18 cellular contexts compared by ENCODE assay signal in the genomic region with DNA sequence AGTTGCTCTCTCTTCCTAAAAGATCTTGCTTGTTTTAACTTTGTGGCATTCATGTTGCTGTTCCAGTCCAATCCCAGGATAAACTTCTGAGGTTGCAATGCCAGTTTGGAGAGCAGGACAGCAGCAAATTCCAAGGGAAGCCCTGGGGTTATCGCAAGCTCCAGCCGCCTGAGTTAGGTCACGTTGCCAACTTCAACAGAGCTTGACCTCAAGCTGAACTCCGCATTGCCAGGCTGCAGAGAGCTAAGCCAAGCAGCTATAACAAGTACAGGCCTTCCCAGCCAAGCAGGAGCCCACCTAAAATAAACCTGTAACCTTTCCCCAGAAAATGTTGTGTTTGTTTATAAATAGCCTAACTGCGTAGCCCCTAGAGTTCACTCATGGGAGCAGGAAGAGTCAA.
DNase-seq lines count a peak whose midpoint lies in the region; ATAC-seq, FAIRE-seq and TF ChIP-seq lines count a peak whose summit lies in the region.
"Had no signal": no experiment of that assay in that cellular context is flagged by ENCODE, and none has a peak within 500 bp of the region (broad histone marks: within the 10 kb centered on the region; RNA-seq: fewer than 3 reads in every experiment).

No MANE protein-coding gene starts in this region.

- peaks cover 5% of the 10 kb centered on the region for H3K27me3 Mint-ChIP-seq in activated CD4-positive, alpha-beta T cell treated with anti-CD3 and anti-CD28 coated beads, Interleukin-2, amount 10 ng/mL, durations not matched to agents 7 days and 5 days
- H3K27me3 Mint-ChIP-seq: activated B cell treated with CpG ODN at 0.5 μM for 24 hours had no signal

- H3K9me3 ChIP-seq in endothelial cell of umbilical vein (replicated peaks; ENCODE audit: control insufficient read depth, insufficient read depth, low read length): no peaks in the 10 kb centered on the region
- no peaks in the 10 kb centered on the region for H3K9me3 ChIP-seq in right lobe of liver
- H3K9me3 ChIP-seq in stomach: no peaks in the 10 kb centered on the region
- H3K9me3 ChIP-seq in colonic mucosa: no peaks in the 10 kb centered on the region
- H3K9me3 ChIP-seq: uterus had no signal

- H3K4me1 ChIP-seq in endothelial cell of umbilical vein (ENCODE audit: control insufficient read depth, extremely low read depth, insufficient read depth, low read length) (peaks cover 15% of the 10 kb centered on the region), right lobe of liver (peaks cover 0 to 10% (median 4%) of the 10 kb centered on the region in 4 donors), stomach (peaks cover 0 to 8% (median 4%) of the 10 kb centered on the region in 4 donors), colonic mucosa (no peaks in the 10 kb centered on the region)
- H3K4me1 ChIP-seq: uterus had no signal

- peak; percentile 99 for FAIRE-seq in endothelial cell of umbilical vein (lab: Jason Lieb, UNC)
- FAIRE-seq: GM19239 had no signal

- no peaks in the 10 kb centered on the region for H3K9me1 ChIP-seq in endothelial cell of umbilical vein (replicated peaks; ENCODE audit: control insufficient read depth, extremely low read depth, insufficient read depth, low read length)

- BruUV-seq in endothelial cell of umbilical vein (replicated peaks; lab: Mats Ljungman, UMichigan): no TSS peak

- dilution Hi-C loops in endothelial cell of umbilical vein (cut with MboI; ENCODE audit: extremely low pct_ligation_motif_present, low sequenced_read_pairs): no loop called here

- H3K9ac ChIP-seq in endothelial cell of umbilical vein (replicated peaks; ENCODE audit: extremely low read depth, insufficient read depth, low read length) (no peak overlapping the region), colonic mucosa (ENCODE audit: low read depth in 2 of 2, low read length in 2 of 2) (no peak overlapping the region)

- peak overlapping the region; percentile 61 for H3K4me2 ChIP-seq in endothelial cell of umbilical vein (ENCODE audit: insufficient read depth, low read length)

- intact Hi-C loops in endothelial cell of umbilical vein (cut with micrococcal nuclease) (loop anchor here (1.0 kb wide), 2 partner anchors 9 to 10 kb away; no protein-coding TSS in a partner anchor), right lobe of liver (cut with DNase I) (no loop called here), stomach (cut with DNase I; ENCODE audit: low total_unique reads) (no loop called here), colonic mucosa (cut with DNase I) (no loop called here)

- POLR2A ChIA-PET in endothelial cell of umbilical vein (lab: Charles Lee): interaction anchor here (0.7 to 1.0 kb wide), 2 partner anchors 9 to 18 kb away, joined by 3 to 4 read pairs; no protein-coding TSS in a partner anchor
- POLR2A ChIA-PET in activated CD4-positive, alpha-beta T cell treated with anti-CD3 and anti-CD28 coated beads, Interleukin-2, amount 10 ng/mL, durations not matched to agents 7 days and 5 days (lab: Charles Lee): no interaction called here

- TF ChIP-seq POLR2A in endothelial cell of umbilical vein (IDR thresholded peaks at IDR 0.05; ENCODE audit: low read depth, low read length) (peak; percentile 58), right lobe of liver (IDR thresholded peaks at IDR 0.05) (no peak), stomach (IDR thresholded peaks at IDR 0.05) (no peak)

- H3K36me3 ChIP-seq in endothelial cell of umbilical vein (ENCODE audit: control insufficient read depth in 2 of 2, extremely low read depth in 1 of 2, insufficient read depth in 2 of 2, low read length in 2 of 2) (no peaks in the 10 kb centered on the region), right lobe of liver (no peaks in the 10 kb centered on the region), stomach (no peaks in the 10 kb centered on the region), colonic mucosa (no peaks in the 10 kb centered on the region)
- H3K36me3 ChIP-seq: uterus had no signal

- 21% methylated on average over 2 of the region's 5 CpGs for WGBS in right lobe of liver (ENCODE audit: insufficient coverage, low coverage, low lambda C conversion rate, missing lambda C conversion rate)
- 21 to 67% (median 42%) methylated on average over 5 of the region's 5 CpGs for WGBS in stomach, 5 donors

- H4K20me1 ChIP-seq in endothelial cell of umbilical vein (replicated peaks; ENCODE audit: control insufficient read depth, extremely low read depth, insufficient read depth, low read length): no peaks in the 10 kb centered on the region

- H3K27me3 ChIP-seq in endothelial cell of umbilical vein (ENCODE audit: control insufficient read depth in 2 of 2, insufficient read depth in 2 of 2, low read length in 2 of 2) (no peaks in the 10 kb centered on the region), right lobe of liver (no peaks in the 10 kb centered on the region), stomach (no peaks in the 10 kb centered on the region), colonic mucosa (no peaks in the 10 kb centered on the region)
- H3K27me3 ChIP-seq: uterus had no signal

- H3K4me3 Mint-ChIP-seq in activated CD4-positive, alpha-beta T cell treated with anti-CD3 and anti-CD28 coated beads, Interleukin-2, amount 10 ng/mL, durations not matched to agents 7 days and 5 days: no peak overlapping the region
- H3K4me3 Mint-ChIP-seq: activated B cell treated with CpG ODN at 0.5 μM for 24 hours; activated naive CD4-positive, alpha-beta T cell treated with anti-CD3 and anti-CD28 coated beads, Interleukin-2, amount 10 ng/mL, durations not matched to agents 7 days and 5 days; central memory CD8-positive, alpha-beta T cell had no signal

- no peaks in the 10 kb centered on the region for H3K36me3 Mint-ChIP-seq in activated CD4-positive, alpha-beta T cell treated with anti-CD3 and anti-CD28 coated beads, Interleukin-2, amount 10 ng/mL, durations not matched to agents 7 days and 5 days (ENCODE audit: low read depth)
- H3K36me3 Mint-ChIP-seq: activated naive CD4-positive, alpha-beta T cell treated with anti-CD3 and anti-CD28 coated beads, Interleukin-2, amount 10 ng/mL, durations not matched to agents 7 days and 5 days; CD4-positive, CD25-positive, alpha-beta regulatory T cell had no signal

- no peaks in the 10 kb centered on the region for H3K79me2 ChIP-seq in endothelial cell of umbilical vein (ENCODE audit: control insufficient read depth, insufficient read depth, low read length)

- H2AFZ ChIP-seq in endothelial cell of umbilical vein (ENCODE audit: low read depth, low read length): peak overlapping the region; percentile 66

- ATAC-seq in right lobe of liver (peak; percentile 98 to 100 (median 100)), HG02884 (IDR thresholded peaks at IDR 0.05; ENCODE audit: unreplicated experiment) (no peak)

- no peak overlapping the region for H3K4me3 ChIP-seq in endothelial cell of umbilical vein (replicated peaks in 1 of 3; ENCODE audit: insufficient read depth in 1 of 3, low read depth in 1 of 3, low read length in 3 of 3)
- no peak overlapping the region for H3K4me3 ChIP-seq in right lobe of liver
- no peak overlapping the region for H3K4me3 ChIP-seq in stomach
- H3K4me3 ChIP-seq in colonic mucosa: no peak overlapping the region
- H3K4me3 ChIP-seq: uterus had no signal

- H3K27ac ChIP-seq in endothelial cell of umbilical vein (ENCODE audit: insufficient read depth, low read depth, low read length) (peak overlapping the region; percentile 51), right lobe of liver (no peak overlapping the region), stomach (no peak overlapping the region), colonic mucosa (no peak overlapping the region)
- H3K27ac ChIP-seq: uterus had no signal

- no peaks in the 10 kb centered on the region for H3K9me3 Mint-ChIP-seq in activated CD4-positive, alpha-beta T cell treated with anti-CD3 and anti-CD28 coated beads, Interleukin-2, amount 10 ng/mL, durations not matched to agents 7 days and 5 days
- H3K9me3 Mint-ChIP-seq: activated B cell treated with CpG ODN at 0.5 μM for 24 hours; activated naive CD4-positive, alpha-beta T cell treated with anti-CD3 and anti-CD28 coated beads, Interleukin-2, amount 10 ng/mL, durations not matched to agents 7 days and 5 days; central memory CD8-positive, alpha-beta T cell had no signal

- TF ChIP-seq EP300 in stomach (IDR thresholded peaks at IDR 0.05): no peak

- H3K4me1 Mint-ChIP-seq in activated CD4-positive, alpha-beta T cell treated with anti-CD3 and anti-CD28 coated beads, Interleukin-2, amount 10 ng/mL, durations not matched to agents 7 days and 5 days: no peaks in the 10 kb centered on the region
- H3K4me1 Mint-ChIP-seq: activated B cell treated with CpG ODN at 0.5 μM for 24 hours; activated naive CD4-positive, alpha-beta T cell treated with anti-CD3 and anti-CD28 coated beads, Interleukin-2, amount 10 ng/mL, durations not matched to agents 7 days and 5 days; CD4-positive, CD25-positive, alpha-beta regulatory T cell; central memory CD8-positive, alpha-beta T cell had no signal

- CTCF ChIA-PET in endothelial cell of umbilical vein (lab: Charles Lee): interaction anchor here (0.8 to 1.2 kb wide), 7 partner anchors 8 to 486 kb away, joined by 3 to 10 read pairs (median 3); no protein-coding TSS in a partner anchor
- CTCF ChIA-PET in activated CD4-positive, alpha-beta T cell treated with anti-CD3 and anti-CD28 coated beads, Interleukin-2, amount 10 ng/mL, durations not matched to agents 7 days and 5 days (lab: Charles Lee): interaction anchor here (0.5 kb wide), 1 partner anchor 86 kb away, joined by 3 read pairs; no protein-coding TSS in a partner anchor

- TF ChIP-seq CTCF in endothelial cell of umbilical vein (IDR thresholded peaks at IDR 0.05; ENCODE audit: extremely low read depth in 1 of 2, insufficient read depth in 1 of 2, low read depth in 1 of 2, low read length in 2 of 2) (no peak), right lobe of liver (IDR thresholded peaks at IDR 0.05) (no peak), stomach (IDR thresholded peaks at IDR 0.05) (no peak), colonic mucosa (IDR thresholded peaks at IDR 0.05) (no peak)

- peak; percentile 54 for DNase-seq in NCI-H226
- DNase-seq in endothelial cell of umbilical vein (ENCODE audit: low read depth, low spot score): peak; percentile 95
- peak; percentile 68 to 80 (median 74) for DNase-seq in right lobe of liver
- DNase-seq in stomach: peak; percentile 68
- no peak for DNase-seq in colonic mucosa
- no peak for DNase-seq in activated CD4-positive, alpha-beta T cell treated with anti-CD3 and anti-CD28 coated beads, Interleukin-2, amount 10 ng/mL, durations not matched to agents 7 days and 5 days
- no peak for DNase-seq in NCI-H524 treated with DMSO at 0.1 percent for 48 hours (lab: John Stamatoyannopoulos, UW)
- DNase-seq: activated B cell treated with CpG ODN at 0.5 μM for 24 hours; activated naive CD4-positive, alpha-beta T cell treated with anti-CD3 and anti-CD28 coated beads, Interleukin-2, amount 10 ng/mL, durations not matched to agents 7 days and 5 days; CD4-positive, CD25-positive, alpha-beta regulatory T cell; GDM1; hypothalamus; posterior cingulate gyrus; stimulated activated CD4-positive, alpha-beta T cell treated with anti-CD3 and anti-CD28 coated beads, Interleukin-1b, Interleukin-23, amount 100 ng/mL, for 48 hours; uterus had no signal

- no peak overlapping the region for H3K27ac Mint-ChIP-seq in activated CD4-positive, alpha-beta T cell treated with anti-CD3 and anti-CD28 coated beads, Interleukin-2, amount 10 ng/mL, durations not matched to agents 7 days and 5 days
- H3K27ac Mint-ChIP-seq: activated B cell treated with CpG ODN at 0.5 μM for 24 hours; activated naive CD4-positive, alpha-beta T cell treated with anti-CD3 and anti-CD28 coated beads, Interleukin-2, amount 10 ng/mL, durations not matched to agents 7 days and 5 days; CD4-positive, CD25-positive, alpha-beta regulatory T cell had no signal

Comparison
In these comparisons a context has a peak if more than half of its experiments do, and no peak if none do; other contexts are left out.
1. DNase-seq: peak in NCI-H226 (single experiment), endothelial cell of umbilical vein (single experiment), right lobe of liver (3 of 3) and stomach (single experiment); none in colonic mucosa (single experiment), activated CD4-positive, alpha-beta T cell treated with anti-CD3 and anti-CD28 coated beads, Interleukin-2, amount 10 ng/mL, durations not matched to agents 7 days and 5 days (single experiment) and NCI-H524 treated with DMSO at 0.1 percent for 48 hours (single experiment).